ENCODE assay signal across 9 cellular contexts in the genomic region with DNA sequence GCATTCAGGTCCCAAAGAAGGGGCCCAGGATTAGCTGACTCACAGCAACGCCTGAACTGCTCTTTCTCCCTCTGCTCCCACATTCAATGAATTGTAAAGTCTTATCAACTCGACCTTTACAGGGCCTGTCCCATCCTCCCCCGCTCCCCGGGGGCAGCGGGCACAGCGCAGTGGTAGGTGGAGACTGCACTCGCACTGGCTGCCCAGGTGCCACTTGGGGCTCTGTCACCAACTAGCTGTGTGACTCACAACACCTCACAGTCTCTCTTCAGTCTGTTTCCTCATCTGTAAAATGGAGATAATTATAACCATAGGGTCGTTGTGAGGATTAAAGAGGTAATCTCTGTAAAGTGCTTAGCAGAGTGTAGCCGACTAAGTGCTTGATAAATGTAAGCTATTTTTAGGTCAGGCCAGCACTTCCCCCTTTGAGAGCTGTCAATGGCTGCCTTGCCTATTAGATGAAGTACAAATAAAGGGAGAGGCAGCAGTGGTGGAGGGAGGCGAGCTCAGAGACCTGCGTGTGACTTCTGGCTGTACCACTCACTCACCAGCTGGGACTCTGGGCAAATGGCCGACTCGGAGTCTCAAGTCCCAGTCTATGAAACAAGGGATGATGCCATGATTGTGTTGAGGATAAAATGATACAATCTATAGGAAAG. TPM values are rescaled to one million over a fixed set of nuclear protein-coding genes. Genes with fewer than 3 reads are reported as not detected.
DNase-seq lines count a peak whose midpoint lies in the region; ATAC-seq, FAIRE-seq and TF ChIP-seq lines count a peak whose summit lies in the region.
"Had no signal": no experiment of that assay in that cellular context is flagged by ENCODE, and none has a peak within 500 bp of the region (broad histone marks: within the 10 kb centered on the region; RNA-seq: fewer than 3 reads in every experiment).

No MANE protein-coding gene starts in this region.

- SMC1A ChIA-PET in GM12878 (lab: Charles Lee; ENCODE audit: uncharacterized antibody, unreplicated experiment) = interaction anchor here (1.2 to 2.3 kb wide), 4 partner anchors 11 to 91 kb away, joined by 3 to 9 read pairs (median 4); partner anchors contain the start of gene SORT1

- no peak for TF ChIP-seq POLR2A in GM12878 (IDR thresholded peaks at IDR 0.05; ENCODE audit: low read depth, low read length)

- no peaks in the 10 kb centered on the region for H3K36me3 Mint-ChIP-seq in CD8-positive, alpha-beta memory T cell

- RAD21 ChIA-PET in GM12878 (lab: Charles Lee; ENCODE audit: unreplicated experiment) = interaction anchor here (1.6 kb wide), 1 partner anchor 173 kb away, joined by 3 read pairs; no protein-coding TSS in a partner anchor

- no peak for TF ChIP-seq RAD21 in GM12878 (IDR thresholded peaks at IDR 0.05; ENCODE audit: insufficient read depth, low read depth, low read length)

- no peak overlapping the region for H3K27ac Mint-ChIP-seq in CD8-positive, alpha-beta memory T cell

- in situ Hi-C loops in GM12878 (cut with MboI) = no loop called here

- ATAC-seq in GM12878 (peak; percentile 82), GM19455 (IDR thresholded peaks at IDR 0.05; ENCODE audit: unreplicated experiment) (no peak), HG03457 (IDR thresholded peaks at IDR 0.05; ENCODE audit: unreplicated experiment) (no peak), GM21515 (IDR thresholded peaks at IDR 0.05; ENCODE audit: unreplicated experiment) (no peak)

- no peak overlapping the region for H3K4me3 ChIP-seq in GM12878
- H3K4me3 ChIP-seq in CD8-positive, alpha-beta memory T cell (ENCODE audit: low read length) = no peak overlapping the region

- H3K9me3 ChIP-seq in GM12878 (replicated peaks; ENCODE audit: control insufficient read depth, insufficient read depth, low read length) = no peaks in the 10 kb centered on the region
- H3K9me3 ChIP-seq in CD8-positive, alpha-beta memory T cell (ENCODE audit: low read length) = no peaks in the 10 kb centered on the region

- TF ChIP-seq CTCF in D721Med (IDR thresholded peaks at IDR 0.05; ENCODE audit: insufficient read depth, missing control alignments) (no peak), GM12878 (IDR thresholded peaks at IDR 0.05 in 2 of 3, conservative IDR thresholded peaks at IDR 0.05 in 1 of 3; ENCODE audit: control insufficient read depth in 2 of 3, extremely low read depth in 1 of 3, insufficient read depth in 1 of 3, low read depth in 3 of 3, low read length in 3 of 3) (no peak)

- CTCF ChIA-PET in GM12878 (lab: Yijun Ruan, JAX) = interaction anchor here (0.8 to 1.6 kb wide), 5 partner anchors 10 to 92 kb away, joined by 3 to 7 read pairs (median 5); no protein-coding TSS in a partner anchor
- CTCF ChIA-PET in CD8-positive, alpha-beta memory T cell (lab: Charles Lee) = interaction anchor here (0.9 to 3.5 kb wide), 4 partner anchors 10 to 30 kb away, joined by 3 to 12 read pairs (median 4); partner anchors contain the start of gene PSRC1

- H3K4me3 Mint-ChIP-seq in CD8-positive, alpha-beta memory T cell = no peak overlapping the region

- no peak overlapping the region for H3K4me2 ChIP-seq in GM12878 (ENCODE audit: control insufficient read depth, insufficient read depth)

- WGBS in GM12878 (ENCODE audit: insufficient coverage, insufficient replicate concordance, low lambda C conversion rate, missing lambda C conversion rate) = 17% methylated on average over 13 of the region's 13 CpGs

- H3K27ac ChIP-seq in GM12878 (ENCODE audit: control insufficient read depth, insufficient read depth) = no peak overlapping the region
- H3K27ac ChIP-seq in CD8-positive, alpha-beta memory T cell (ENCODE audit: low read depth, low read length) = no peak overlapping the region

- intact Hi-C loops in GM12878 (cut with micrococcal nuclease; ENCODE audit: unreplicated experiment) = no loop called here

- BruUV-seq in GM12878 (replicated peaks; lab: Mats Ljungman, UMichigan) = no TSS peak

- no peaks in the 10 kb centered on the region for H3K4me1 ChIP-seq in GM12878 (ENCODE audit: control insufficient read depth, insufficient read depth, low read length)
- H3K4me1 ChIP-seq in CD8-positive, alpha-beta memory T cell (ENCODE audit: insufficient read depth, low read length) = no peaks in the 10 kb centered on the region

- H3K36me3 ChIP-seq in GM12878 (ENCODE audit: control insufficient read depth in 2 of 2, insufficient read depth in 2 of 2, low read length in 1 of 2) = no peaks in the 10 kb centered on the region
- H3K36me3 ChIP-seq in CD8-positive, alpha-beta memory T cell (ENCODE audit: insufficient read depth, low read length) = no peaks in the 10 kb centered on the region

- DNase-seq in D721Med (ENCODE audit: insufficient read length, low spot score) = peak; percentile 46
- peak; percentile 62 for DNase-seq in NCI-H2029 (lab: John Stamatoyannopoulos, UW)
- no peak for DNase-seq in GM12878 (ENCODE audit: low read depth, low spot score)
- DNase-seq in myocyte (ENCODE audit: low read depth) = peak; percentile 63
- no peak for DNase-seq in CD8-positive, alpha-beta memory T cell

- H2AFZ ChIP-seq in GM12878 (ENCODE audit: control insufficient read depth, low read depth, low read length) = no peak overlapping the region; the same call in 1 of the 2 replicates

- H3K79me2 ChIP-seq in GM12878 (ENCODE audit: control insufficient read depth, insufficient read depth, low read length) = no peaks in the 10 kb centered on the region

- FAIRE-seq in D721Med (lab: Jason Lieb, UNC) (peak; percentile 81), GM12878 (lab: Jason Lieb, UNC) (no peak)

- H3K9me3 Mint-ChIP-seq in CD8-positive, alpha-beta memory T cell = no peaks in the 10 kb centered on the region

- H4K20me1 ChIP-seq in GM12878 (ENCODE audit: control insufficient read depth, insufficient read depth) = no peaks in the 10 kb centered on the region

- POLR2A ChIA-PET in GM12878 (lab: Charles Lee) = interaction anchor here (1.3 kb wide), 2 partner anchors 9 to 13 kb away, joined by 3 to 4 read pairs; no protein-coding TSS in a partner anchor
- POLR2A ChIA-PET in CD8-positive, alpha-beta memory T cell (lab: Charles Lee) = no interaction called here

- H3K4me1 Mint-ChIP-seq in CD8-positive, alpha-beta memory T cell = no peaks in the 10 kb centered on the region

- H3K9ac ChIP-seq in GM12878 (ENCODE audit: control insufficient read depth, insufficient read depth, low read length) = no peak overlapping the region

- peaks cover 11 to 17% of the 10 kb centered on the region in 2 donors for H3K27me3 Mint-ChIP-seq in CD8-positive, alpha-beta memory T cell

- no peak for TF ChIP-seq EP300 in GM12878 (IDR thresholded peaks at IDR 0.05; ENCODE audit: borderline replicate concordance in 1 of 2, control insufficient read depth in 1 of 2, low read depth in 2 of 2, low read length in 2 of 2)

- no peaks in the 10 kb centered on the region; a peak in 3 of 4 replicates for H3K27me3 ChIP-seq in GM12878 (replicated peaks in 1 of 2; ENCODE audit: control insufficient read depth in 2 of 2, insufficient read depth in 2 of 2, low read length in 1 of 2)
- no peaks in the 10 kb centered on the region for H3K27me3 ChIP-seq in CD8-positive, alpha-beta memory T cell (ENCODE audit: insufficient read depth, low read length, poor library complexity, severe bottlenecking)

RNA-seq across cellular contexts. Expression of gene MYBPHL, which starts 0.7 kb away (rescaled TPM):
- total RNA-seq in GM12878 (2013; cell fraction: nucleolus; rRNA removed) = not detected in 2 replicates
- total RNA-seq in GM12878 (2014; rRNA removed) (not detected in 2 replicates), GM12878 (2014; rRNA removed; fragmentation: Illumina TruSeq; extraction: Trizol) (not detected in 2 replicates), GM12878 (2021) (not detected in 2 replicates), myocyte (1.1 TPM in 1 of 2 replicates, not detected in the other)
- polyA plus RNA-seq in GM12878 (2011; ENCODE audit: low read depth) = not detected
- polyA plus RNA-seq in GM12878 (2011; rRNA removed) (not detected in 2 replicates), GM12878 (2014; fragmentation: Illumina TruSeq; extraction: Trizol) (not detected in 2 replicates), GM12878 (2014; fragmentation: Nextera tagmentation; extraction: Ambion mirVana) (under 1 TPM in 1 of 2 experiments, not detected in 1; 0.16 TPM), GM12878 (2014; rRNA removed) (not detected in 2 replicates), GM12878 (2016; fragmentation: Nextera tagmentation; extraction: Ambion mirVana) (under 1 TPM; 0.54 to 0.75 TPM)
- not detected in 2 replicates for polyA plus RNA-seq in GM12878 (2011; cell fraction: cytosol; rRNA removed)
- 0.10 TPM in 1 of 2 replicates, not detected in the other for polyA plus RNA-seq in GM12878 (2011; cell fraction: nucleus; rRNA removed)
- polyA plus RNA-seq in GM12878 (2012) = 0.08 TPM in 1 of 2 replicates, not detected in the other
- polyA minus RNA-seq in GM12878 (2011; rRNA and poly(A)+ RNA removed) = not detected in 2 replicates
- polyA minus RNA-seq in GM12878 (2011; cell fraction: cytosol; rRNA and poly(A)+ RNA removed) = not detected in 2 replicates
- polyA minus RNA-seq in GM12878 (2011; cell fraction: nucleus; rRNA and poly(A)+ RNA removed) = not detected in 2 replicates
- polyA plus RNA-seq in myocyte (2012) = 0.67 TPM
- not detected for total RNA-seq in CD8-positive, alpha-beta memory T cell
- polyA plus RNA-seq in CD8-positive, alpha-beta memory T cell = not detected
- total RNA-seq: RPMI7951 had no signal

RNA-seq across cellular contexts. Expression of gene PSRC1, which starts 24.5 kb away (rescaled TPM):
- 5.4 and 5.7 TPM in 2 replicates for total RNA-seq in GM12878 (2013; cell fraction: nucleolus; rRNA removed)
- total RNA-seq in GM12878 (2014; rRNA removed) (5.1 and 5.6 TPM in 2 replicates), GM12878 (2014; rRNA removed; fragmentation: Illumina TruSeq; extraction: Trizol) (3.0 and 3.8 TPM in 2 replicates), GM12878 (2021) (4.7 and 6.1 TPM in 2 replicates), myocyte (3.6 and 4.0 TPM in 2 replicates)
- 1.9 TPM for polyA plus RNA-seq in GM12878 (2011; ENCODE audit: low read depth)
- polyA plus RNA-seq in GM12878 (2011; rRNA removed) (7.9 and 8.7 TPM in 2 replicates), GM12878 (2014; fragmentation: Illumina TruSeq; extraction: Trizol) (2.3 and 3.4 TPM in 2 replicates), GM12878 (2014; fragmentation: Nextera tagmentation; extraction: Ambion mirVana) (1 to 10 TPM; 1.2 to 2.0 TPM), GM12878 (2014; rRNA removed) (7.2 and 7.8 TPM in 2 replicates), GM12878 (2016; fragmentation: Nextera tagmentation; extraction: Ambion mirVana) (10 to 100 TPM; 10.1 to 11.8 TPM)
- 9.7 and 10.8 TPM in 2 replicates for polyA plus RNA-seq in GM12878 (2011; cell fraction: cytosol; rRNA removed)
- polyA plus RNA-seq in GM12878 (2011; cell fraction: nucleus; rRNA removed) = 37.3 and 41.3 TPM in 2 replicates
- 3.3 and 7.7 TPM in 2 replicates for polyA plus RNA-seq in GM12878 (2012)
- 3.1 and 9.1 TPM in 2 replicates for polyA minus RNA-seq in GM12878 (2011; rRNA and poly(A)+ RNA removed)
- 2.8 and 4.2 TPM in 2 replicates for polyA minus RNA-seq in GM12878 (2011; cell fraction: cytosol; rRNA and poly(A)+ RNA removed)
- polyA minus RNA-seq in GM12878 (2011; cell fraction: nucleus; rRNA and poly(A)+ RNA removed) = 7.7 and 8.1 TPM in 2 replicates
- 2.8 TPM for polyA plus RNA-seq in myocyte (2012)
- 1 to 10 TPM; 5.4 to 5.8 TPM for total RNA-seq in CD8-positive, alpha-beta memory T cell
- 0.59 TPM for polyA plus RNA-seq in CD8-positive, alpha-beta memory T cell

RNA-seq across cellular contexts. Expression of gene CELSR2, which starts 58.2 kb away (rescaled TPM):
- total RNA-seq in GM12878 (2013; cell fraction: nucleolus; rRNA removed) = 0.27 TPM in 2 replicates
- total RNA-seq in GM12878 (2014; rRNA removed) (under 0.01 TPM in 1 of 2 replicates, not detected in the other), GM12878 (2014; rRNA removed; fragmentation: Illumina TruSeq; extraction: Trizol) (0.04 and 0.14 TPM in 2 replicates), GM12878 (2021) (0.15 and 0.19 TPM in 2 replicates), myocyte (0.31 and 0.43 TPM in 2 replicates)
- polyA plus RNA-seq in GM12878 (2011; ENCODE audit: low read depth) = 0.13 TPM
- polyA plus RNA-seq in GM12878 (2011; rRNA removed) (0.03 and 0.07 TPM in 2 replicates), GM12878 (2014; fragmentation: Illumina TruSeq; extraction: Trizol) (0.02 and 0.10 TPM in 2 replicates), GM12878 (2014; fragmentation: Nextera tagmentation; extraction: Ambion mirVana) (not detected), GM12878 (2014; rRNA removed) (0.01 and 0.19 TPM in 2 replicates), GM12878 (2016; fragmentation: Nextera tagmentation; extraction: Ambion mirVana) (under 1 TPM; 0.03 to 0.04 TPM)
- 0.09 and 0.10 TPM in 2 replicates for polyA plus RNA-seq in GM12878 (2011; cell fraction: cytosol; rRNA removed)
- 0.78 TPM in 2 replicates for polyA plus RNA-seq in GM12878 (2011; cell fraction: nucleus; rRNA removed)
- 0.31 and 0.45 TPM in 2 replicates for polyA plus RNA-seq in GM12878 (2012)
- 0.62 and 2.3 TPM in 2 replicates for polyA minus RNA-seq in GM12878 (2011; rRNA and poly(A)+ RNA removed)
- polyA minus RNA-seq in GM12878 (2011; cell fraction: cytosol; rRNA and poly(A)+ RNA removed) = 0.21 and 0.27 TPM in 2 replicates
- 0.48 and 0.86 TPM in 2 replicates for polyA minus RNA-seq in GM12878 (2011; cell fraction: nucleus; rRNA and poly(A)+ RNA removed)
- 2.0 TPM for polyA plus RNA-seq in myocyte (2012)
- total RNA-seq in CD8-positive, alpha-beta memory T cell = 1 to 10 TPM; 2.7 to 2.8 TPM
- 0.77 TPM for polyA plus RNA-seq in CD8-positive, alpha-beta memory T cell

Comparison
In these comparisons a context has a peak if more than half of its experiments do, and no peak if none do; other contexts are left out.
1. DNase-seq: peak in D721Med (single experiment), NCI-H2029 (single experiment) and myocyte (single experiment); none in GM12878 (single experiment) and CD8-positive, alpha-beta memory T cell (0 of 5).